24 cellular contexts compared by ENCODE assay signal in genomic region chr7:71206183-71206582, GRCh38.
DNase-seq lines count a peak whose midpoint lies in the region; ATAC-seq, FAIRE-seq and TF ChIP-seq lines count a peak whose summit lies in the region.
"Had no signal": no experiment of that assay in that cellular context is flagged by ENCODE, and none has a peak within 500 bp of the region (broad histone marks: within the 10 kb centered on the region; RNA-seq: fewer than 3 reads in every experiment).

No MANE protein-coding gene starts in this region.

- H3K27me3 Mint-ChIP-seq in H9 (ENCODE audit: low read depth), result no peaks in the 10 kb centered on the region
- H3K27me3 Mint-ChIP-seq: B cell; CD4-positive, CD25-positive, alpha-beta regulatory T cell had no signal

- H3K4me3 ChIP-seq in H1 (ENCODE audit: extremely low read depth in 1 of 4, insufficient read depth in 2 of 4, low read depth in 3 of 4, low read length in 4 of 4), result no peak overlapping the region
- H3K4me3 ChIP-seq: BLaER1 had no signal

- peaks cover 14% of the 10 kb centered on the region for H3K79me1 ChIP-seq in H9 (ENCODE audit: insufficient read depth, low read depth, low read length, poor library complexity, severe bottlenecking)
- peaks cover 5% of the 10 kb centered on the region; the same call in 1 of the 2 replicates for H3K79me1 ChIP-seq in H1 (ENCODE audit: low read depth, low read length)

- H3K79me2 ChIP-seq in H9 (ENCODE audit: insufficient read depth, low read length), result peaks cover 37% of the 10 kb centered on the region; the same call in 1 of the 2 replicates
- H3K79me2 ChIP-seq in H1 (ENCODE audit: control insufficient read depth in 1 of 2, insufficient read depth in 2 of 2, low read length in 2 of 2), result peaks cover 3 to 95% of the 10 kb centered on the region in 2 experiments; a peak in 3 of 4 replicates

- H4K8ac ChIP-seq in H9 (replicated peaks; ENCODE audit: insufficient read length, low read depth, low read length) (no peak overlapping the region), H1 (ENCODE audit: extremely low read depth, insufficient read depth, low read length) (peak overlapping the region; percentile 28; the same call in 1 of the 2 replicates)

- TF ChIP-seq POLR2A in H1 (IDR thresholded peaks at IDR 0.05; ENCODE audit: control extremely low read depth in 1 of 2, low read depth in 2 of 2, low read length in 2 of 2), result no peak

- ATAC-seq in GM19452 (IDR thresholded peaks at IDR 0.05; ENCODE audit: unreplicated experiment), result no peak
- ATAC-seq: CD8-positive, alpha-beta T cell; HCT116 had no signal

- H3K36me3 Mint-ChIP-seq in H9 (ENCODE audit: insufficient read depth in 1 of 3, low read depth in 3 of 3), result peaks cover 11 to 22% (median 21%) of the 10 kb centered on the region in 3 experiments
- H3K36me3 Mint-ChIP-seq: CD4-positive, CD25-positive, alpha-beta regulatory T cell; CD8-positive, alpha-beta T cell had no signal

- H2BK120ac ChIP-seq in H9 (ENCODE audit: low read depth, low read length, poor library complexity, severe bottlenecking) (no peak overlapping the region), H1 (replicated peaks; ENCODE audit: low read depth, low read length) (no peak overlapping the region)

- H2BK5ac ChIP-seq in H9 (ENCODE audit: insufficient read length, low read length) (no peak overlapping the region), H1 (ENCODE audit: low read depth, low read length) (no peak overlapping the region)

- H2BK20ac ChIP-seq in H9 (ENCODE audit: low read depth, low read length, poor library complexity, severe bottlenecking), result no peak overlapping the region
- no peak overlapping the region for H2BK20ac ChIP-seq in H1 (ENCODE audit: low read length)

- no peak for TF ChIP-seq EP300 in H1 (IDR thresholded peaks at IDR 0.05; ENCODE audit: borderline replicate concordance in 1 of 2, low read depth in 2 of 2, low read length in 2 of 2)

- H3K9me3 ChIP-seq in H9 (ENCODE audit: control insufficient read depth, low read depth, low read length) (no peaks in the 10 kb centered on the region), H1 (ENCODE audit: insufficient read depth in 2 of 2, low read depth in 1 of 2, low read length in 1 of 2) (0 out of 4 replicates have a peak, but pooled peaks cover 0 to 3% of the 10 kb centered on the region in 2 experiments)
- H3K9me3 ChIP-seq: Caco-2 had no signal

- no peak overlapping the region for H3K23ac ChIP-seq in H9 (ENCODE audit: insufficient read length, low read depth, low read length)
- no peak overlapping the region for H3K23ac ChIP-seq in H1 (ENCODE audit: insufficient read length)

- H2BK15ac ChIP-seq in H9 (ENCODE audit: low read depth, low read length), result no peak overlapping the region
- no peak overlapping the region for H2BK15ac ChIP-seq in H1 (ENCODE audit: low read length)

- CTCF ChIA-PET in H1 (lab: Charles Lee; ENCODE audit: partially characterized antibody), result no interaction called here

- no peak overlapping the region for H4K91ac ChIP-seq in H9 (ENCODE audit: insufficient read length, low read depth, low read length)
- no peak overlapping the region for H4K91ac ChIP-seq in H1 (replicated peaks; ENCODE audit: insufficient read length, low read length)

- H4K20me1 ChIP-seq in H9 (ENCODE audit: control insufficient read depth, insufficient read depth, insufficient read length) (no peaks in the 10 kb centered on the region), H1 (replicated peaks in 1 of 2; ENCODE audit: control insufficient read depth in 1 of 2, insufficient read depth in 2 of 2, low read length in 2 of 2) (peaks cover 0 to 5% of the 10 kb centered on the region in 2 experiments)
- H4K20me1 ChIP-seq: BLaER1 had no signal

- H3K27me3 ChIP-seq in H9 (ENCODE audit: insufficient read depth, low read length), result no peaks in the 10 kb centered on the region
- no peaks in the 10 kb centered on the region for H3K27me3 ChIP-seq in H1 (replicated peaks in 1 of 4; ENCODE audit: control insufficient read depth in 3 of 4, extremely low read depth in 1 of 4, insufficient read depth in 3 of 4, low read length in 3 of 4)
- H3K27me3 ChIP-seq: BLaER1 had no signal

- POLR2A ChIA-PET in H1 (lab: Charles Lee; ENCODE audit: partially characterized antibody), result no interaction called here

- H3K56ac ChIP-seq in H9 (ENCODE audit: insufficient read length, low read depth, low read length) (no peak overlapping the region), H1 (replicated peaks; ENCODE audit: insufficient read length, low read depth, low read length) (no peak overlapping the region)

- H3K4me2 ChIP-seq in H9 (ENCODE audit: insufficient read depth, insufficient read length, low read length) (no peak overlapping the region), H1 (ENCODE audit: insufficient read depth in 1 of 2, low read depth in 2 of 2, low read length in 2 of 2) (no peak overlapping the region)
- H3K4me2 ChIP-seq: BLaER1 had no signal

- H2AFZ ChIP-seq in H9 (ENCODE audit: low read length), result no peak overlapping the region
- H2AFZ ChIP-seq in H1 (ENCODE audit: low read length), result no peak overlapping the region

- H3K18ac ChIP-seq in H9 (ENCODE audit: insufficient read length, low read depth, low read length) (no peak overlapping the region), H1 (ENCODE audit: extremely low read depth, low read length) (no peak overlapping the region)

- H3K14ac ChIP-seq in H9 (ENCODE audit: insufficient read depth, low read length) (no peak overlapping the region), H1 (ENCODE audit: insufficient read length) (no peak overlapping the region)

- H3K27ac ChIP-seq in H9 (ENCODE audit: insufficient read length, low read depth, low read length) (no peak overlapping the region), H1 (ENCODE audit: low read depth, low read length) (no peak overlapping the region)
- H3K27ac ChIP-seq: 22Rv1, BLaER1, C4-2B had no signal

- H3K4ac ChIP-seq in H9 (ENCODE audit: low read depth, low read length) (no peak overlapping the region), H1 (replicated peaks; ENCODE audit: insufficient read length, low read depth, low read length) (no peak overlapping the region)

- no peak overlapping the region for H3K9ac ChIP-seq in H9 (ENCODE audit: extremely low read depth, insufficient read length, low read length)
- no peak overlapping the region for H3K9ac ChIP-seq in H1 (replicated peaks in 1 of 4; ENCODE audit: extremely low read depth in 1 of 4, low read depth in 3 of 4, low read length in 3 of 4)
- H3K9ac ChIP-seq: BLaER1 had no signal

- no peak for FAIRE-seq in H1 (lab: Jason Lieb, UNC)
- FAIRE-seq: A204.1, GM12891, GM18507 had no signal

- TF ChIP-seq RAD21 in H1 (IDR thresholded peaks at IDR 0.05 in 1 of 2, conservative IDR thresholded peaks at IDR 0.05 in 1 of 2; ENCODE audit: low read depth in 2 of 2, low read length in 2 of 2), result no peak

- peaks cover 26 to 37% of the 10 kb centered on the region in 2 experiments for H3K4me1 Mint-ChIP-seq in H9
- H3K4me1 Mint-ChIP-seq: B cell; CD4-positive, CD25-positive, alpha-beta regulatory T cell had no signal

- no peak overlapping the region for H3T11ph ChIP-seq in H9 (ENCODE audit: low read length)

- peaks cover 2% of the 10 kb centered on the region; the same call in 1 of the 2 replicates for H3K4me1 ChIP-seq in H9 (ENCODE audit: insufficient read depth, low read length)
- H3K4me1 ChIP-seq in H1 (replicated peaks in 1 of 4; ENCODE audit: control insufficient read depth in 3 of 4, insufficient read depth in 4 of 4, low read length in 3 of 4), result peaks cover 0 to 4% (median 2%) of the 10 kb centered on the region in 4 experiments; a peak in 1 of 7 replicates
- H3K4me1 ChIP-seq: BLaER1, Caco-2 had no signal

- no peak overlapping the region for H3K4me3 Mint-ChIP-seq in H9
- H3K4me3 Mint-ChIP-seq: B cell; CD4-positive, CD25-positive, alpha-beta regulatory T cell; CD8-positive, alpha-beta T cell had no signal

- no peak overlapping the region for H4K5ac ChIP-seq in H9 (ENCODE audit: insufficient read length, low read depth, low read length)
- H4K5ac ChIP-seq in H1 (ENCODE audit: insufficient read length, low read depth, low read length), result no peak overlapping the region

- H3K27ac Mint-ChIP-seq in H9, result peak overlapping the region in 2 of 3 experiments; percentile 18 to 90; a peak in 2 of 7 replicates
- H3K27ac Mint-ChIP-seq: B cell; CD4-positive, CD25-positive, alpha-beta regulatory T cell; CD8-positive, alpha-beta T cell had no signal

- no peak overlapping the region for H2AK5ac ChIP-seq in H9 (ENCODE audit: insufficient read length, low read length)
- H2AK5ac ChIP-seq in H1 (ENCODE audit: low read depth, low read length), result no peak overlapping the region

- DNase-seq in DMS 273 (lab: John Stamatoyannopoulos, UW; ENCODE audit: unreplicated experiment) (peak; percentile 32), DMS 273 treated with DMSO at 0.1 percent for 48 hours (lab: John Stamatoyannopoulos, UW) (no peak), H9 (no peak), H1 (ENCODE audit: low read depth in 1 of 2, low spot score in 2 of 2) (no peak), left kidney (ENCODE audit: low read depth, low spot score) (peak; percentile 57)
- DNase-seq in activated CD4-positive, alpha-beta T cell treated with anti-CD3 and anti-CD28 coated beads, Interleukin-2, amount 50 U/mL, for 1 hour, result no peak
- no peak for DNase-seq in stimulated activated CD4-positive, alpha-beta T cell treated with anti-CD3 and anti-CD28 coated beads, Interleukin-2, amount 100 ng/mL, for 24 hours
- DNase-seq: Caco-2; CD4-positive, CD25-positive, alpha-beta regulatory T cell; CD8-positive, alpha-beta T cell; DMS53; DMS79 treated with DMSO at 0.1 percent for 48 hours; GF-D8; GOT3; H7 had no signal

- H2BK12ac ChIP-seq in H9 (ENCODE audit: insufficient read length, low read depth, low read length) (no peak overlapping the region), H1 (ENCODE audit: low read depth, low read length) (no peak overlapping the region)

- peaks cover 12% of the 10 kb centered on the region in 2 experiments for H3K9me3 Mint-ChIP-seq in H9

- TF ChIP-seq CTCF in H9 (conservative IDR thresholded peaks at IDR 0.05) (no peak), H1 (IDR thresholded peaks at IDR 0.05; ENCODE audit: control extremely low read depth in 1 of 3, insufficient read depth in 1 of 3, low read depth in 1 of 3, low read length in 3 of 3) (no peak)

- H3K23me2 ChIP-seq in H9 (ENCODE audit: insufficient read length, low read depth, low read length, poor library complexity, severe bottlenecking) (peaks cover 2% of the 10 kb centered on the region), H1 (ENCODE audit: low read depth, low read length) (no peaks in the 10 kb centered on the region)

- no peaks in the 10 kb centered on the region for H3K36me3 ChIP-seq in H1 (ENCODE audit: control insufficient read depth in 2 of 4, insufficient read depth in 4 of 4, low read length in 3 of 4)
- H3K36me3 ChIP-seq: BLaER1 had no signal

- no CpG with 5 or more reads among the region's 4 CpGs for WGBS in H9 (ENCODE audit: extremely low coverage, insufficient read length, low lambda C conversion rate)
- WGBS in H1 (ENCODE audit: extremely low coverage in 1 of 2, insufficient coverage in 1 of 2, insufficient read length in 1 of 2, insufficient replicate concordance in 2 of 2, low coverage in 1 of 2, low lambda C conversion rate in 2 of 2, missing lambda C conversion rate in 1 of 2), 2 experiments, result 87% methylated on average over 4 of the region's 4 CpGs; no CpG with 5 or more reads in 1 of the 2 experiments

TF ChIP-seq in H1, 55 proteins besides CTCF, POLR2A, EP300 and RAD21 (continues in another document):
- TF ChIP-seq NANOG (IDR thresholded peaks at IDR 0.05; ENCODE audit: insufficient read depth, low read depth, low read length, poor library complexity, severe bottlenecking) (no peak), RXRA (IDR thresholded peaks at IDR 0.05; ENCODE audit: insufficient read depth, low read depth, low read length) (no peak)

Comparison
In these comparisons a context has a peak if more than half of its experiments do, and no peak if none do; other contexts are left out.
1. DNase-seq: peak in DMS 273 (single experiment) and left kidney (single experiment); none in DMS 273 treated with DMSO at 0.1 percent for 48 hours (single experiment), H9 (single experiment), H1 (0 of 2), activated CD4-positive, alpha-beta T cell treated with anti-CD3 and anti-CD28 coated beads, Interleukin-2, amount 50 U/mL, for 1 hour (single experiment) and stimulated activated CD4-positive, alpha-beta T cell treated with anti-CD3 and anti-CD28 coated beads, Interleukin-2, amount 100 ng/mL, for 24 hours (0 of 2).